Comparison of ENCODE assay signal across 11 cellular contexts in the genomic region with DNA sequence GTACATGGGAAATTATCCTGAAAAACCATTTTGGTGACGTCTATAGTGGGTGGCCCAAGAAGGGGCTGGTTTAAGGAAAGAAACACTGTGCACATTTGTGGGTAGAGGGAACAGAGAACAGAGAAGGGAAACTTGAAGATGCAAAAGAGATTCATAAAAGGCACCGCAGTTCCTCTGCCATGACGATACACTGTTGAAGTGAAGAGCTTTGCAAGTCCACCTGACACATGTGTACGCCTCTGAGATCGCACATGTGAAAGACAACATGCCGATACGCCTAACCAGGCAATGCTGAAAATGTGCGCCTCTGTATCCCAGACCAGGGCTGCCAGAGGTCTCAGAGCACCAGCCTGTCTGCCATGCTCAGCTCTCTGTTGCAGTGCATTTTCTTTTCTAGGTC.
DNase-seq lines count a peak whose midpoint lies in the region; ATAC-seq lines count a peak whose summit lies in the region.
"Had no signal": no experiment of that assay in that cellular context is flagged by ENCODE, and none has a peak within 500 bp of the region (broad histone marks: within the 10 kb centered on the region; RNA-seq: fewer than 3 reads in every experiment).

No MANE protein-coding gene starts in this region.

- peak; percentile 99 for ATAC-seq in GM18867 (IDR thresholded peaks at IDR 0.05; ENCODE audit: unreplicated experiment)
- ATAC-seq in GM21528 (IDR thresholded peaks at IDR 0.05; ENCODE audit: low FRiP score, unreplicated experiment), result peak; percentile 94
- peak; percentile 94 for ATAC-seq in HG03095 (IDR thresholded peaks at IDR 0.05; ENCODE audit: unreplicated experiment)
- ATAC-seq in effector memory CD8-positive, alpha-beta T cell (replicated peaks), result peak; percentile 12
- no peak for ATAC-seq in activated CD4-positive, CD25-positive, alpha-beta regulatory T cell treated with anti-CD3 and anti-CD28 coated beads, Interleukin-2, amount 50 U/mL, for 24 hours
- ATAC-seq: activated CD8-positive, alpha-beta memory T cell treated with anti-CD3 and anti-CD28 coated beads, Interleukin-2, amount 10 ng/mL, durations not matched to agents 7 days and 5 days; natural killer cell had no signal

- no peak for DNase-seq in effector memory CD8-positive, alpha-beta T cell
- DNase-seq in RKO (ENCODE audit: low spot score) (no peak), HT-29 (ENCODE audit: low spot score) (no peak)
- no peak for DNase-seq in activated CD4-positive, alpha-beta T cell treated with anti-CD3 and anti-CD28 coated beads for 1 hour
- DNase-seq: activated CD8-positive, alpha-beta memory T cell treated with anti-CD3 and anti-CD28 coated beads, Interleukin-2, amount 10 ng/mL, durations not matched to agents 7 days and 5 days; KG1; natural killer cell had no signal

- no peak overlapping the region for H3K27ac Mint-ChIP-seq in effector memory CD8-positive, alpha-beta T cell
- H3K27ac Mint-ChIP-seq: activated CD8-positive, alpha-beta memory T cell treated with anti-CD3 and anti-CD28 coated beads, Interleukin-2, amount 10 ng/mL, durations not matched to agents 7 days and 5 days; natural killer cell had no signal

- H3K4me3 Mint-ChIP-seq in effector memory CD8-positive, alpha-beta T cell, result no peak overlapping the region
- H3K4me3 Mint-ChIP-seq: activated CD8-positive, alpha-beta memory T cell treated with anti-CD3 and anti-CD28 coated beads, Interleukin-2, amount 10 ng/mL, durations not matched to agents 7 days and 5 days; natural killer cell had no signal

- H3K27me3 Mint-ChIP-seq in effector memory CD8-positive, alpha-beta T cell, result no peaks in the 10 kb centered on the region
- H3K27me3 Mint-ChIP-seq: activated CD8-positive, alpha-beta memory T cell treated with anti-CD3 and anti-CD28 coated beads, Interleukin-2, amount 10 ng/mL, durations not matched to agents 7 days and 5 days had no signal

- no peaks in the 10 kb centered on the region for H3K9me3 Mint-ChIP-seq in effector memory CD8-positive, alpha-beta T cell
- H3K9me3 Mint-ChIP-seq: natural killer cell had no signal

- H3K4me1 Mint-ChIP-seq in effector memory CD8-positive, alpha-beta T cell (ENCODE audit: low read depth in 2 of 2), result no peaks in the 10 kb centered on the region
- H3K4me1 Mint-ChIP-seq: activated CD8-positive, alpha-beta memory T cell treated with anti-CD3 and anti-CD28 coated beads, Interleukin-2, amount 10 ng/mL, durations not matched to agents 7 days and 5 days; natural killer cell had no signal

- peaks cover 4% of the 10 kb centered on the region for H3K36me3 Mint-ChIP-seq in effector memory CD8-positive, alpha-beta T cell (ENCODE audit: insufficient read depth)
- H3K36me3 Mint-ChIP-seq: activated CD8-positive, alpha-beta memory T cell treated with anti-CD3 and anti-CD28 coated beads, Interleukin-2, amount 10 ng/mL, durations not matched to agents 7 days and 5 days; natural killer cell had no signal

Comparison
In these comparisons a context has a peak if more than half of its experiments do, and no peak if none do; other contexts are left out.
1. ATAC-seq: peak in GM18867 (single experiment), GM21528 (single experiment), HG03095 (single experiment) and effector memory CD8-positive, alpha-beta T cell (single experiment); none in activated CD4-positive, CD25-positive, alpha-beta regulatory T cell treated with anti-CD3 and anti-CD28 coated beads, Interleukin-2, amount 50 U/mL, for 24 hours (0 of 2).